ENCODE assay signal across 17 cellular contexts in the genomic region with DNA sequence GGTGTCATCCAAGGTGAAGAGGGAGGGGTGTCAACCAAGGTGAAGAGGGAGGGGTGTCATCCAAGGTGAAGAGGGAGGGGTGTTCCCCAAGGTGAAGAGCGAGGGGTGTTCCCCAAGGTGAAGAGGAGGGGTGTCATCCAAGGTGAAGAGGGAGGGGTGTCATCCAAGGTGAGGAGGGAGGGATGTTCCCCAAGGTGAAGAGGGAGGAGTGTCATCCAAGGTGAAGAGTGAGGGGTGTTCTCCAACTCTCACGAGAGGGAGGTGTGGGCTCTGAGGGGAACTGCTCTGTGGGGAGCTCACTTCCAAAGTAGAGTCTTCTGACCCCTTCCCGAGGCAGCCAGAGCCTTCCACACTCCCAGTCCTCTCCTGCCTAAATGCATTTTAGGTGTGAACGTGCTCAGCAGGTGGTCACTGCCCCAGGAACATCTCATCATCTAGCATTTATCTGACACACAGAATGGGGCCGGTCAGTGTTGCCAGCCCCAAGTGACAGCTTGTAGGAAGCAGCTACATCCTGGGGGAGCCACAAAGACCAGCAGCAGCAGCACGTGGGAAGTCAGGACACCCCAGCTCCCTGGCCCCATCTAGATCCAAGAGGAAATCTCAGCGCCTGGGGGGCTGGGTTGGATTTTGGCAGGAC.
DNase-seq lines count a peak whose midpoint lies in the region; ATAC-seq and TF ChIP-seq lines count a peak whose summit lies in the region.
"Had no signal": no experiment of that assay in that cellular context is flagged by ENCODE, and none has a peak within 500 bp of the region (broad histone marks: within the 10 kb centered on the region; RNA-seq: fewer than 3 reads in every experiment).

No MANE protein-coding gene starts in this region.

- H2BK20ac ChIP-seq in H9 (ENCODE audit: low read depth, low read length, poor library complexity, severe bottlenecking) = no peak overlapping the region

- no peak overlapping the region for H3K9ac ChIP-seq in H9 (ENCODE audit: extremely low read depth, insufficient read length, low read length)

- H3K27ac ChIP-seq in H9 (ENCODE audit: insufficient read length, low read depth, low read length) = no peak overlapping the region
- H3K27ac ChIP-seq: 22Rv1, A549, C4-2B had no signal

- no peak overlapping the region for H2BK12ac ChIP-seq in H9 (ENCODE audit: insufficient read length, low read depth, low read length)

- H4K5ac ChIP-seq in H9 (ENCODE audit: insufficient read length, low read depth, low read length) = no peak overlapping the region

- H3K27me3 Mint-ChIP-seq in activated CD4-positive, alpha-beta memory T cell treated with anti-CD3 and anti-CD28 coated beads, Interleukin-2, amount 10 ng/mL, durations not matched to agents 7 days and 5 days = no peaks in the 10 kb centered on the region
- peaks cover 4% of the 10 kb centered on the region for H3K27me3 Mint-ChIP-seq in activated CD4-positive, alpha-beta memory T cell treated with anti-CD3 and anti-CD28 coated beads for 36 hours
- H3K27me3 Mint-ChIP-seq in H9 (ENCODE audit: low read depth) (peaks cover 7% of the 10 kb centered on the region), osteocyte (ENCODE audit: unreplicated experiment) (no peaks in the 10 kb centered on the region)

- no peak overlapping the region for H2AK5ac ChIP-seq in H9 (ENCODE audit: insufficient read length, low read length)

- H3K9me3 Mint-ChIP-seq in activated CD4-positive, alpha-beta memory T cell treated with anti-CD3 and anti-CD28 coated beads, Interleukin-2, amount 10 ng/mL, durations not matched to agents 7 days and 5 days = peaks cover 3% of the 10 kb centered on the region
- no peaks in the 10 kb centered on the region for H3K9me3 Mint-ChIP-seq in activated CD4-positive, alpha-beta memory T cell treated with anti-CD3 and anti-CD28 coated beads for 36 hours
- peaks cover 2 to 6% of the 10 kb centered on the region in 2 experiments; a peak in 2 of 5 replicates for H3K9me3 Mint-ChIP-seq in H9
- H3K9me3 Mint-ChIP-seq in osteocyte (ENCODE audit: unreplicated experiment) = peaks cover 47% of the 10 kb centered on the region
- H3K9me3 Mint-ChIP-seq: CD4-positive, alpha-beta T cell had no signal

- no peaks in the 10 kb centered on the region for H4K20me1 ChIP-seq in H9 (ENCODE audit: control insufficient read depth, insufficient read depth, insufficient read length)

- ATAC-seq in left lobe of liver (no peak), HG02840 (IDR thresholded peaks at IDR 0.05; ENCODE audit: low FRiP score, unreplicated experiment) (no peak), HG02798 (IDR thresholded peaks at IDR 0.05; ENCODE audit: poor library complexity, unreplicated experiment) (no peak)
- ATAC-seq: A549 had no signal

- no peak overlapping the region for H3T11ph ChIP-seq in H9 (ENCODE audit: low read length)

- CTCF ChIA-PET in activated CD4-positive, alpha-beta memory T cell treated with anti-CD3 and anti-CD28 coated beads, Interleukin-2, amount 10 ng/mL, durations not matched to agents 7 days and 5 days (lab: Charles Lee) = no interaction called here
- CTCF ChIA-PET in activated CD4-positive, alpha-beta memory T cell treated with anti-CD3 and anti-CD28 coated beads for 36 hours (lab: Charles Lee) = no interaction called here

- no peak overlapping the region for H4K91ac ChIP-seq in H9 (ENCODE audit: insufficient read length, low read depth, low read length)

- DNase-seq in activated CD4-positive, alpha-beta memory T cell treated with anti-CD3 and anti-CD28 coated beads, Interleukin-2, amount 10 ng/mL, durations not matched to agents 7 days and 5 days = peak; percentile 9
- no peak for DNase-seq in activated CD4-positive, alpha-beta memory T cell treated with anti-CD3 and anti-CD28 coated beads for 36 hours
- peak; percentile 12 for DNase-seq in H9
- peak; percentile 12 for DNase-seq in left lobe of liver (ENCODE audit: low spot score)
- DNase-seq in osteocyte (ENCODE audit: extremely low spot score, unreplicated experiment) = peak; percentile 65
- DNase-seq in NCI-H1930 (lab: John Stamatoyannopoulos, UW) = no peak
- DNase-seq: AML-193; Caco-2; CD4-positive, alpha-beta T cell; HCEC 1CT; HFFc6; IMR-90 had no signal

- POLR2A ChIA-PET in activated CD4-positive, alpha-beta memory T cell treated with anti-CD3 and anti-CD28 coated beads, Interleukin-2, amount 10 ng/mL, durations not matched to agents 7 days and 5 days (lab: Charles Lee) = no interaction called here
- POLR2A ChIA-PET in activated CD4-positive, alpha-beta memory T cell treated with anti-CD3 and anti-CD28 coated beads for 36 hours (lab: Charles Lee) = no interaction called here

- no peak overlapping the region for H3K56ac ChIP-seq in H9 (ENCODE audit: insufficient read length, low read depth, low read length)

- H3K79me2 ChIP-seq in H9 (ENCODE audit: insufficient read depth, low read length) = no peaks in the 10 kb centered on the region

- no peaks in the 10 kb centered on the region for H3K4me1 ChIP-seq in H9 (ENCODE audit: insufficient read depth, low read length)
- H3K4me1 ChIP-seq: A549, Caco-2 had no signal

- H3K9me3 ChIP-seq in H9 (ENCODE audit: control insufficient read depth, low read depth, low read length) = no peaks in the 10 kb centered on the region
- H3K9me3 ChIP-seq: A549, Caco-2 had no signal

- no peak overlapping the region for H3K23ac ChIP-seq in H9 (ENCODE audit: insufficient read length, low read depth, low read length)

- no peak overlapping the region for H2BK5ac ChIP-seq in H9 (ENCODE audit: insufficient read length, low read length)

- H2BK15ac ChIP-seq in H9 (ENCODE audit: low read depth, low read length) = no peak overlapping the region

- no peak overlapping the region for H3K14ac ChIP-seq in H9 (ENCODE audit: insufficient read depth, low read length)

- no peak overlapping the region for H3K4me2 ChIP-seq in H9 (ENCODE audit: insufficient read depth, insufficient read length, low read length)
- H3K4me2 ChIP-seq: A549 had no signal

- H3K27me3 ChIP-seq in H9 (ENCODE audit: insufficient read depth, low read length) = no peaks in the 10 kb centered on the region

- H4K8ac ChIP-seq in H9 (replicated peaks; ENCODE audit: insufficient read length, low read depth, low read length) = no peak overlapping the region

- intact Hi-C loops in activated CD4-positive, alpha-beta memory T cell treated with anti-CD3 and anti-CD28 coated beads for 36 hours (cut with micrococcal nuclease) = no loop called here

- H3K4me3 Mint-ChIP-seq in activated CD4-positive, alpha-beta memory T cell treated with anti-CD3 and anti-CD28 coated beads, Interleukin-2, amount 10 ng/mL, durations not matched to agents 7 days and 5 days = no peak overlapping the region
- no peak overlapping the region for H3K4me3 Mint-ChIP-seq in activated CD4-positive, alpha-beta memory T cell treated with anti-CD3 and anti-CD28 coated beads for 36 hours
- H3K4me3 Mint-ChIP-seq in H9 (no peak overlapping the region), osteocyte (ENCODE audit: unreplicated experiment) (no peak overlapping the region)
- H3K4me3 Mint-ChIP-seq: CD4-positive, alpha-beta T cell; HFFc6 had no signal

- H3K23me2 ChIP-seq in H9 (ENCODE audit: insufficient read length, low read depth, low read length, poor library complexity, severe bottlenecking) = no peaks in the 10 kb centered on the region

- H2AFZ ChIP-seq in H9 (ENCODE audit: low read length) = no peak overlapping the region

- TF ChIP-seq CTCF in H9 (conservative IDR thresholded peaks at IDR 0.05) = no peak
- no peak for TF ChIP-seq CTCF in osteocyte (IDR thresholded peaks at IDR 0.05)

- no CpG with 5 or more reads among the region's 7 CpGs for WGBS in H9 (ENCODE audit: extremely low coverage, insufficient read length, low lambda C conversion rate)

- H3K4me1 Mint-ChIP-seq in activated CD4-positive, alpha-beta memory T cell treated with anti-CD3 and anti-CD28 coated beads, Interleukin-2, amount 10 ng/mL, durations not matched to agents 7 days and 5 days = no peaks in the 10 kb centered on the region
- no peaks in the 10 kb centered on the region for H3K4me1 Mint-ChIP-seq in activated CD4-positive, alpha-beta memory T cell treated with anti-CD3 and anti-CD28 coated beads for 36 hours (ENCODE audit: low read depth)
- H3K4me1 Mint-ChIP-seq in H9 (peaks cover 2% of the 10 kb centered on the region in 2 experiments; a peak in 1 of 4 replicates), osteocyte (ENCODE audit: unreplicated experiment) (no peaks in the 10 kb centered on the region)

- H2BK120ac ChIP-seq in H9 (ENCODE audit: low read depth, low read length, poor library complexity, severe bottlenecking) = no peak overlapping the region

- no peaks in the 10 kb centered on the region for H3K79me1 ChIP-seq in H9 (ENCODE audit: insufficient read depth, low read depth, low read length, poor library complexity, severe bottlenecking)

- H3K36me3 Mint-ChIP-seq in activated CD4-positive, alpha-beta memory T cell treated with anti-CD3 and anti-CD28 coated beads, Interleukin-2, amount 10 ng/mL, durations not matched to agents 7 days and 5 days (ENCODE audit: low read depth) = no peaks in the 10 kb centered on the region
- H3K36me3 Mint-ChIP-seq in activated CD4-positive, alpha-beta memory T cell treated with anti-CD3 and anti-CD28 coated beads for 36 hours = no peaks in the 10 kb centered on the region
- H3K36me3 Mint-ChIP-seq in H9 (ENCODE audit: insufficient read depth in 1 of 3, low read depth in 3 of 3) = no peaks in the 10 kb centered on the region; a peak in 2 of 7 replicates
- no peaks in the 10 kb centered on the region for H3K36me3 Mint-ChIP-seq in osteocyte (ENCODE audit: unreplicated experiment)

- H3K18ac ChIP-seq in H9 (ENCODE audit: insufficient read length, low read depth, low read length) = no peak overlapping the region

- no peak overlapping the region for H3K27ac Mint-ChIP-seq in activated CD4-positive, alpha-beta memory T cell treated with anti-CD3 and anti-CD28 coated beads, Interleukin-2, amount 10 ng/mL, durations not matched to agents 7 days and 5 days
- H3K27ac Mint-ChIP-seq in activated CD4-positive, alpha-beta memory T cell treated with anti-CD3 and anti-CD28 coated beads for 36 hours = no peak overlapping the region
- H3K27ac Mint-ChIP-seq in H9 (peak overlapping the region in 1 of 3 experiments; percentile 82; a peak in 1 of 7 replicates), osteocyte (ENCODE audit: unreplicated experiment) (no peak overlapping the region)
- H3K27ac Mint-ChIP-seq: CD4-positive, alpha-beta T cell; HFFc6 had no signal

- H3K4ac ChIP-seq in H9 (ENCODE audit: low read depth, low read length) = no peak overlapping the region

Comparison
In these comparisons a context has a peak if more than half of its experiments do, and no peak if none do; other contexts are left out.
1. DNase-seq: peak in activated CD4-positive, alpha-beta memory T cell treated with anti-CD3 and anti-CD28 coated beads, Interleukin-2, amount 10 ng/mL, durations not matched to agents 7 days and 5 days (single experiment), H9 (single experiment), left lobe of liver (single experiment) and osteocyte (single experiment); none in activated CD4-positive, alpha-beta memory T cell treated with anti-CD3 and anti-CD28 coated beads for 36 hours (single experiment) and NCI-H1930 (0 of 2).